19 cellular contexts compared by ENCODE assay signal in the genomic region with DNA sequence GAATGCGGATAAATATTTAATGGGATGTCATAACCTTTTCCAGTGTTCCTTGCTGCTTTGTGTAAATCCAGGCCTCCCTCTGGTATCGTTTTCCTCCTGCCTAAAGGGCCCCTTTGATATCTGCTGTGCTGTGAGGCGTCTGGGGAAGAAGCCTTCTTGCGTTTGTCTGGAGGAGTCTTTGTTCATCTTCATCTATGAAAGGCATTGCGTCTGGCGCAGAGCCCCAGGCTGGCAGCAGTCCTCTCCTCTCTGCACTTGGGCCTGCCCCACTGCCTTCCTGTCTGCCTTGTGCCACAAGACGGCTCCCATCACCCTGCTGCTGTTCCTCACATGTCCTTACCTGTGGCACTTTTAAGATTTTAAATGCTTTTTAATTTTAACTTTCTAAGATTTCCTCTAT. TPM values are rescaled to one million over a fixed set of nuclear protein-coding genes. Genes with fewer than 3 reads are reported as not detected.
DNase-seq lines count a peak whose midpoint lies in the region; ATAC-seq and TF ChIP-seq lines count a peak whose summit lies in the region.
"Had no signal": no experiment of that assay in that cellular context is flagged by ENCODE, and none has a peak within 500 bp of the region (broad histone marks: within the 10 kb centered on the region; RNA-seq: fewer than 3 reads in every experiment).

No MANE protein-coding gene starts in this region.

- TF ChIP-seq POLR2A in body of pancreas (IDR thresholded peaks at IDR 0.05): no peak

- H3K9me3 Mint-ChIP-seq in CD4-positive, alpha-beta T cell: peaks cover 4% of the 10 kb centered on the region
- peaks cover 6% of the 10 kb centered on the region for H3K9me3 Mint-ChIP-seq in stimulated activated memory B cell treated with anti-CD40 and anti-IgM and Interleukin-4, amounts not matched to agents 10 μg/mL and 1 μg/mL and 100 μg/mL, for 72 hours
- H3K9me3 Mint-ChIP-seq: HFFc6 had no signal

- TF ChIP-seq CTCF in CD4-positive, alpha-beta T cell (IDR thresholded peaks at IDR 0.05): no peak
- TF ChIP-seq CTCF in osteoblast (IDR thresholded peaks at IDR 0.05; ENCODE audit: extremely low read depth, low read depth, low read length): no peak
- no peak for TF ChIP-seq CTCF in body of pancreas (IDR thresholded peaks at IDR 0.05)

- peaks cover 26% of the 10 kb centered on the region for H3K36me3 ChIP-seq in osteoblast (ENCODE audit: insufficient read depth, low read length)
- peaks cover 0 to 12% of the 10 kb centered on the region in 2 donors for H3K36me3 ChIP-seq in body of pancreas (replicated peaks in 1 of 2; ENCODE audit: insufficient read depth in 1 of 2, low read depth in 2 of 2)

- DNase-seq in CD4-positive, alpha-beta T cell: no peak
- peak; percentile 84 for DNase-seq in COLO829 (ENCODE audit: low spot score)
- DNase-seq in SK-MEL-5 (ENCODE audit: low read depth, low spot score): peak; percentile 76
- DNase-seq in osteoblast (ENCODE audit: insufficient read length, low spot score, missing footprints): peak; percentile 44
- no peak for DNase-seq in body of pancreas
- DNase-seq: C1 segment of cervical spinal cord; CD8-positive, alpha-beta T cell; DMS 273 treated with DMSO at 0.1 percent for 48 hours; DMS79; GF-D8; GOT3; HFFc6 had no signal

- H2AFZ ChIP-seq in osteoblast (ENCODE audit: low read length): no peak overlapping the region

- no peaks in the 10 kb centered on the region for H3K4me1 ChIP-seq in osteoblast (ENCODE audit: insufficient read depth, low read length)
- no peaks in the 10 kb centered on the region for H3K4me1 ChIP-seq in body of pancreas
- H3K4me1 ChIP-seq: HAP-1 had no signal

- no peaks in the 10 kb centered on the region for H3K79me2 ChIP-seq in osteoblast (ENCODE audit: insufficient read depth, low read length)

- in situ Hi-C loops in SK-MEL-5 (cut with HindIII; ENCODE audit: low pct_unique_long_range_greater_than_20kb, low sequenced_read_pairs): no loop called here

- 89 to 92% methylated on average over 7 of the region's 7 CpGs for WGBS in body of pancreas, 2 donors

- H3K36me3 Mint-ChIP-seq in CD4-positive, alpha-beta T cell (ENCODE audit: low read depth): peaks cover 34% of the 10 kb centered on the region
- peaks cover 49% of the 10 kb centered on the region for H3K36me3 Mint-ChIP-seq in stimulated activated memory B cell treated with anti-CD40 and anti-IgM and Interleukin-4, amounts not matched to agents 10 μg/mL and 1 μg/mL and 100 μg/mL, for 72 hours

- no peaks in the 10 kb centered on the region for H3K9me3 ChIP-seq in CD4-positive, alpha-beta T cell (ENCODE audit: control insufficient read depth, low read length)
- H3K9me3 ChIP-seq in osteoblast (ENCODE audit: low read depth, low read length) (no peaks in the 10 kb centered on the region), body of pancreas (no peaks in the 10 kb centered on the region)
- H3K9me3 ChIP-seq: HAP-1 had no signal

- H3K4me1 Mint-ChIP-seq in CD4-positive, alpha-beta T cell (ENCODE audit: low read depth): peaks cover 22% of the 10 kb centered on the region
- H3K4me1 Mint-ChIP-seq in stimulated activated memory B cell treated with anti-CD40 and anti-IgM and Interleukin-4, amounts not matched to agents 10 μg/mL and 1 μg/mL and 100 μg/mL, for 72 hours: peaks cover 2% of the 10 kb centered on the region

- ATAC-seq in CD4-positive, alpha-beta T cell (ENCODE audit: poor library complexity): no peak
- ATAC-seq in stimulated activated memory B cell treated with anti-CD40 and anti-IgM and Interleukin-4, amounts not matched to agents 10 μg/mL and 1 μg/mL and 100 μg/mL, for 72 hours: no peak
- no peak for ATAC-seq in body of pancreas
- ATAC-seq: CD8-positive, alpha-beta T cell had no signal

- H3K4me3 ChIP-seq in osteoblast (ENCODE audit: insufficient read depth, low read length) (no peak overlapping the region), body of pancreas (no peak overlapping the region)
- H3K4me3 ChIP-seq: HAP-1 had no signal

- no peaks in the 10 kb centered on the region for H3K27me3 ChIP-seq in CD4-positive, alpha-beta T cell (ENCODE audit: control insufficient read depth, insufficient read depth, low read length)
- H3K27me3 ChIP-seq in osteoblast (ENCODE audit: insufficient read depth, low read length) (peaks cover 4% of the 10 kb centered on the region), body of pancreas (peaks cover 0 to 5% of the 10 kb centered on the region in 2 donors)

- H4K20me1 ChIP-seq in osteoblast (ENCODE audit: insufficient read depth, low read length): no peaks in the 10 kb centered on the region

- CTCF ChIA-PET in CD4-positive, alpha-beta T cell (lab: Charles Lee): no interaction called here

- H3K4me2 ChIP-seq in osteoblast (ENCODE audit: insufficient read depth, low read length): no peak overlapping the region

- intact Hi-C loops in CD4-positive, alpha-beta T cell (cut with DNase I, micrococcal nuclease): no loop called here
- intact Hi-C loops in body of pancreas (cut with DNase I): no loop called here

- peak overlapping the region; percentile 20 for H3K27ac Mint-ChIP-seq in CD4-positive, alpha-beta T cell
- H3K27ac Mint-ChIP-seq in stimulated activated memory B cell treated with anti-CD40 and anti-IgM and Interleukin-4, amounts not matched to agents 10 μg/mL and 1 μg/mL and 100 μg/mL, for 72 hours: no peak overlapping the region
- H3K27ac Mint-ChIP-seq: CD8-positive, alpha-beta T cell; HFFc6 had no signal

- POLR2A ChIA-PET in CD4-positive, alpha-beta T cell (lab: Charles Lee): interaction anchor here (1.2 kb wide), 1 partner anchor 12 kb away, joined by 4 read pairs; no protein-coding TSS in a partner anchor

- H3K27ac ChIP-seq in CD4-positive, alpha-beta T cell (ENCODE audit: low read depth, low read length): no peak overlapping the region
- no peak overlapping the region for H3K27ac ChIP-seq in osteoblast (ENCODE audit: low read depth, low read length)
- H3K27ac ChIP-seq in body of pancreas: no peak overlapping the region

- H3K4me3 Mint-ChIP-seq in CD4-positive, alpha-beta T cell: no peak overlapping the region
- H3K4me3 Mint-ChIP-seq in stimulated activated memory B cell treated with anti-CD40 and anti-IgM and Interleukin-4, amounts not matched to agents 10 μg/mL and 1 μg/mL and 100 μg/mL, for 72 hours: no peak overlapping the region
- H3K4me3 Mint-ChIP-seq: CD8-positive, alpha-beta T cell; HFFc6 had no signal

- no peaks in the 10 kb centered on the region for H3K27me3 Mint-ChIP-seq in CD4-positive, alpha-beta T cell
- peaks cover 6% of the 10 kb centered on the region for H3K27me3 Mint-ChIP-seq in stimulated activated memory B cell treated with anti-CD40 and anti-IgM and Interleukin-4, amounts not matched to agents 10 μg/mL and 1 μg/mL and 100 μg/mL, for 72 hours

RNA-seq across cellular contexts. Expression of gene PROZ, which starts 9.8 kb away (rescaled TPM):
- not detected for total RNA-seq in CD4-positive, alpha-beta T cell
- total RNA-seq in SK-MEL-5 (2014; rRNA removed; shearing (Covaris generic)): not detected in 2 replicates
- not detected in 2 replicates for polyA plus RNA-seq in SK-MEL-5 (2015; cell fraction: cytosol; rRNA removed)
- polyA plus RNA-seq in SK-MEL-5 (2015; cell fraction: nucleus; rRNA removed): not detected in 2 replicates
- total RNA-seq in osteoblast (not detected in 2 replicates), body of pancreas (not detected)
- total RNA-seq: A172; A673; CD8-positive, alpha-beta T cell; Daoy; G401; HFFc6 had no signal
- polyA plus RNA-seq: BJ had no signal

RNA-seq across cellular contexts. Expression of gene PCID2, which starts 40.3 kb away (rescaled TPM):
- total RNA-seq in CD4-positive, alpha-beta T cell: 10 to 100 TPM; 33.6 to 33.7 TPM
- 93.4 and 95.9 TPM in 2 replicates for total RNA-seq in SK-MEL-5 (2014; rRNA removed; shearing (Covaris generic))
- 74.0 and 75.3 TPM in 2 replicates for polyA plus RNA-seq in SK-MEL-5 (2015; cell fraction: cytosol; rRNA removed)
- 232 and 261 TPM in 2 replicates for polyA plus RNA-seq in SK-MEL-5 (2015; cell fraction: nucleus; rRNA removed)
- 48.5 and 55.4 TPM in 2 replicates for total RNA-seq in osteoblast
- total RNA-seq in body of pancreas: 10 to 100 TPM; 23.7 to 33.7 TPM

RNA-seq across cellular contexts. Expression of gene CUL4A, which starts 41.2 kb away (rescaled TPM):
- 10 to 100 TPM; 54.6 to 56.6 TPM for total RNA-seq in CD4-positive, alpha-beta T cell
- total RNA-seq in SK-MEL-5 (2014; rRNA removed; shearing (Covaris generic)): 157 and 173 TPM in 2 replicates
- polyA plus RNA-seq in SK-MEL-5 (2015; cell fraction: cytosol; rRNA removed): 168 and 192 TPM in 2 replicates
- 183 and 184 TPM in 2 replicates for polyA plus RNA-seq in SK-MEL-5 (2015; cell fraction: nucleus; rRNA removed)
- 128 TPM in 2 replicates for total RNA-seq in osteoblast
- total RNA-seq in body of pancreas: 10 to 100 TPM; 44.4 to 62.3 TPM

RNA-seq across cellular contexts. Expression of gene F10, which starts 45.6 kb away (rescaled TPM):
- total RNA-seq in CD4-positive, alpha-beta T cell: not detected
- not detected in 2 replicates for total RNA-seq in SK-MEL-5 (2014; rRNA removed; shearing (Covaris generic))
- not detected in 2 replicates for polyA plus RNA-seq in SK-MEL-5 (2015; cell fraction: cytosol; rRNA removed)
- polyA plus RNA-seq in SK-MEL-5 (2015; cell fraction: nucleus; rRNA removed): not detected in 2 replicates
- total RNA-seq in osteoblast: 0.29 TPM in 1 of 2 replicates, not detected in the other
- 1 to 10 TPM; 2.3 to 6.7 TPM for total RNA-seq in body of pancreas
- total RNA-seq: A673; CD8-positive, alpha-beta T cell; Daoy; G401 had no signal

Comparison
In these comparisons a context has a peak if more than half of its experiments do, and no peak if none do; other contexts are left out.
1. DNase-seq: peak in COLO829 (single experiment), SK-MEL-5 (single experiment) and osteoblast (single experiment); none in CD4-positive, alpha-beta T cell (0 of 10) and body of pancreas (0 of 4).